1 cellular context compared by ENCODE assay signal in genomic region chr3:195208631-195209030, GRCh38.
TF ChIP-seq lines count a peak whose summit lies in the region.

No MANE protein-coding gene starts in this region.

TF ChIP-seq in SK-N-SH, 30 proteins besides CTCF, POLR2A, EP300 and RAD21 (continued from another document):
- no peak for TF ChIP-seq MEF2A (IDR thresholded peaks at IDR 0.05; ENCODE audit: borderline replicate concordance, low read depth)
TF ChIP-seq in SK-N-SH: peak in this region for 0.
